Comparison of ENCODE assay signal across 8 cellular contexts in genomic region chr1:13702425-13703127, GRCh38. TPM values are rescaled to one million over a fixed set of nuclear protein-coding genes. Genes with fewer than 3 reads are reported as not detected.
DNase-seq lines count a peak whose midpoint lies in the region; ATAC-seq and TF ChIP-seq lines count a peak whose summit lies in the region.

No MANE protein-coding gene starts in this region.

- peaks cover 18% of the 10 kb centered on the region for H3K36me3 Mint-ChIP-seq in activated CD4-positive, alpha-beta T cell treated with anti-CD3 and anti-CD28 coated beads for 36 hours (ENCODE audit: low read depth)
- peaks cover 4 to 19% (median 9%) of the 10 kb centered on the region in 5 donors for H3K36me3 Mint-ChIP-seq in naive thymus-derived CD4-positive, alpha-beta T cell
- peaks cover 4% of the 10 kb centered on the region for H3K36me3 Mint-ChIP-seq in osteocyte (ENCODE audit: unreplicated experiment)

- H3K4me2 ChIP-seq in PC-3 (ENCODE audit: low read length): no peak overlapping the region

- no TSS peak for BruUV-seq in PC-3 (replicated peaks; lab: Mats Ljungman, UMichigan)

- peak overlapping the region; percentile 96 for H3K27ac ChIP-seq in naive thymus-derived CD4-positive, alpha-beta T cell (ENCODE audit: low read depth, low read length)
- no peak overlapping the region for H3K27ac ChIP-seq in PC-3 (ENCODE audit: low read length)

- no peak for TF ChIP-seq CTCF in PC-3 (conservative IDR thresholded peaks at IDR 0.05; ENCODE audit: low read depth, low read length)
- TF ChIP-seq CTCF in osteocyte (IDR thresholded peaks at IDR 0.05): no peak

- intact Hi-C loops in activated CD4-positive, alpha-beta T cell treated with anti-CD3 and anti-CD28 coated beads for 36 hours (cut with DNase I, micrococcal nuclease): loop anchor here (1.0 to 10.0 kb wide), 5 partner anchors 23 to 1982 kb away; partner anchors contain the start of genes DDI2 (in 1 of the 2) and PLEKHM2 (in 1 of the 2)
- intact Hi-C loops in naive thymus-derived CD4-positive, alpha-beta T cell (cut with micrococcal nuclease): loop anchor here in 1 of 2 donors (1.0 kb wide), 1 partner anchor 29 kb away; no protein-coding TSS in a partner anchor
- intact Hi-C loops in PC-3 (cut with micrococcal nuclease): no loop called here

- CTCF ChIA-PET in activated CD4-positive, alpha-beta T cell treated with anti-CD3 and anti-CD28 coated beads for 36 hours (lab: Charles Lee): interaction anchor here (1.2 to 3.2 kb wide), 3 partner anchors 11 to 45 kb away, joined by 5 to 19 read pairs (median 8); no protein-coding TSS in a partner anchor
- CTCF ChIA-PET in naive thymus-derived CD4-positive, alpha-beta T cell (lab: Charles Lee): interaction anchor here (2.7 to 4.0 kb wide), 2 partner anchors 23 to 28 kb away, joined by 7 to 15 read pairs; no protein-coding TSS in a partner anchor
- CTCF ChIA-PET in PC-3 (lab: Charles Lee): no interaction called here

- no peak overlapping the region for H3K9ac ChIP-seq in PC-3 (ENCODE audit: low read length)

- peak; percentile 71 for ATAC-seq in GM18502 (IDR thresholded peaks at IDR 0.05; ENCODE audit: poor library complexity, unreplicated experiment)
- peak; percentile 82 for ATAC-seq in HG02852 (IDR thresholded peaks at IDR 0.05; ENCODE audit: unreplicated experiment)
- ATAC-seq in activated CD4-positive, alpha-beta T cell treated with anti-CD3 and anti-CD28 coated beads for 36 hours: peak; percentile 81
- ATAC-seq in naive thymus-derived CD4-positive, alpha-beta T cell: peak; percentile 89
- ATAC-seq in PC-3: no peak

- no peaks in the 10 kb centered on the region for H3K27me3 Mint-ChIP-seq in activated CD4-positive, alpha-beta T cell treated with anti-CD3 and anti-CD28 coated beads for 36 hours
- H3K27me3 Mint-ChIP-seq in naive thymus-derived CD4-positive, alpha-beta T cell: no peaks in the 10 kb centered on the region
- no peaks in the 10 kb centered on the region for H3K27me3 Mint-ChIP-seq in osteocyte (ENCODE audit: unreplicated experiment)

- H3K27me3 ChIP-seq in naive thymus-derived CD4-positive, alpha-beta T cell (ENCODE audit: control insufficient read depth in 2 of 2, insufficient read depth in 2 of 2, low read length in 2 of 2): no peaks in the 10 kb centered on the region
- H3K27me3 ChIP-seq in PC-3 (ENCODE audit: low read length): no peaks in the 10 kb centered on the region

- peak overlapping the region; percentile 89 for H3K27ac Mint-ChIP-seq in activated CD4-positive, alpha-beta T cell treated with anti-CD3 and anti-CD28 coated beads for 36 hours
- peak overlapping the region; percentile 69 to 99 (median 95) for H3K27ac Mint-ChIP-seq in naive thymus-derived CD4-positive, alpha-beta T cell
- no peak overlapping the region for H3K27ac Mint-ChIP-seq in osteocyte (ENCODE audit: unreplicated experiment)

- peaks cover 68% of the 10 kb centered on the region for H3K79me2 ChIP-seq in PC-3 (ENCODE audit: low read length)

- POLR2A ChIA-PET in activated CD4-positive, alpha-beta T cell treated with anti-CD3 and anti-CD28 coated beads for 36 hours (lab: Charles Lee): interaction anchor here (1.0 to 1.1 kb wide), 2 partner anchors 21 to 52 kb away, joined by 3 read pairs; no protein-coding TSS in a partner anchor
- POLR2A ChIA-PET in naive thymus-derived CD4-positive, alpha-beta T cell (lab: Charles Lee): interaction anchor here (0.7 to 3.2 kb wide), 7 partner anchors 9 to 47 kb away, joined by 4 to 18 read pairs (median 5); no protein-coding TSS in a partner anchor
- POLR2A ChIA-PET in PC-3 (lab: Charles Lee; ENCODE audit: unreplicated experiment): interaction anchor here (0.6 kb wide), 2 partner anchors 46 to 1447 kb away, joined by 4 to 7 read pairs; no protein-coding TSS in a partner anchor

- H3K9me3 ChIP-seq in naive thymus-derived CD4-positive, alpha-beta T cell (ENCODE audit: control insufficient read depth in 2 of 3, low read length in 3 of 3): no peaks in the 10 kb centered on the region
- H3K9me3 ChIP-seq in PC-3 (ENCODE audit: low read length): no peaks in the 10 kb centered on the region

- no peak overlapping the region for H2AFZ ChIP-seq in PC-3 (ENCODE audit: low read length)

- H3K36me3 ChIP-seq in naive thymus-derived CD4-positive, alpha-beta T cell (ENCODE audit: control insufficient read depth in 2 of 3, insufficient read depth in 3 of 3, low read length in 3 of 3): no peaks in the 10 kb centered on the region
- no peaks in the 10 kb centered on the region for H3K36me3 ChIP-seq in PC-3 (ENCODE audit: low read depth, low read length)

- peak overlapping the region; percentile 62 for H3K4me3 Mint-ChIP-seq in activated CD4-positive, alpha-beta T cell treated with anti-CD3 and anti-CD28 coated beads for 36 hours
- peak overlapping the region in 9 of 10 donors; percentile 52 to 99 (median 79) for H3K4me3 Mint-ChIP-seq in naive thymus-derived CD4-positive, alpha-beta T cell
- H3K4me3 Mint-ChIP-seq in osteocyte (ENCODE audit: unreplicated experiment): no peak overlapping the region

- no peaks in the 10 kb centered on the region for H4K20me1 ChIP-seq in PC-3 (ENCODE audit: low read length)

- peak overlapping the region; percentile 11 for H3K4me3 ChIP-seq in naive thymus-derived CD4-positive, alpha-beta T cell (ENCODE audit: low read length)
- H3K4me3 ChIP-seq in PC-3 (ENCODE audit: low read length): no peak overlapping the region

- H3K4me1 Mint-ChIP-seq in activated CD4-positive, alpha-beta T cell treated with anti-CD3 and anti-CD28 coated beads for 36 hours: peaks cover 60% of the 10 kb centered on the region
- H3K4me1 Mint-ChIP-seq in naive thymus-derived CD4-positive, alpha-beta T cell: peaks cover 40 to 90% (median 71%) of the 10 kb centered on the region in 7 donors
- peaks cover 28% of the 10 kb centered on the region for H3K4me1 Mint-ChIP-seq in osteocyte (ENCODE audit: unreplicated experiment)

- peaks cover 27% of the 10 kb centered on the region in 2 donors for H3K4me1 ChIP-seq in naive thymus-derived CD4-positive, alpha-beta T cell (ENCODE audit: control insufficient read depth in 2 of 2, insufficient read depth in 2 of 2, low read length in 2 of 2)
- H3K4me1 ChIP-seq in PC-3 (ENCODE audit: insufficient read depth, low read length): peaks cover 14% of the 10 kb centered on the region

- H3K9me2 ChIP-seq in PC-3 (replicated peaks; ENCODE audit: low read length): no peaks in the 10 kb centered on the region

- H3K9me3 Mint-ChIP-seq in activated CD4-positive, alpha-beta T cell treated with anti-CD3 and anti-CD28 coated beads for 36 hours (ENCODE audit: low read depth): peaks cover 7% of the 10 kb centered on the region
- peaks cover 0 to 6% (median 2%) of the 10 kb centered on the region in 11 donors for H3K9me3 Mint-ChIP-seq in naive thymus-derived CD4-positive, alpha-beta T cell
- H3K9me3 Mint-ChIP-seq in osteocyte (ENCODE audit: unreplicated experiment): peaks cover 12% of the 10 kb centered on the region

- no peaks in the 10 kb centered on the region for H3F3A ChIP-seq in PC-3 (ENCODE audit: low read length, unreplicated experiment)

- DNase-seq in activated CD4-positive, alpha-beta T cell treated with anti-CD3 and anti-CD28 coated beads for 36 hours: peak; percentile 71
- DNase-seq in naive thymus-derived CD4-positive, alpha-beta T cell: peak in 4 of 9 donors; percentile 28 to 84 (median 40)
- no peak for DNase-seq in RKO (ENCODE audit: low spot score)
- no peak for DNase-seq in PC-3
- DNase-seq in osteocyte (ENCODE audit: extremely low spot score, unreplicated experiment): no peak
- DNase-seq in NCI-H510A treated with DMSO at 0.1 percent for 48 hours (lab: John Stamatoyannopoulos, UW): no peak

RNA-seq across cellular contexts. Expression of gene PRDM2, which starts 2.6 kb away (rescaled TPM):
- total RNA-seq in activated CD4-positive, alpha-beta T cell treated with anti-CD3 and anti-CD28 coated beads for 36 hours: 10 to 100 TPM; 36.2 to 46.7 TPM
- total RNA-seq in naive thymus-derived CD4-positive, alpha-beta T cell: 100 to 1,000 TPM in 4 of 5 experiments, 10 to 100 TPM in 1; 58.3 to 142 (median 127) TPM
- 10 to 100 TPM; 16.3 to 24.8 TPM for polyA plus RNA-seq in naive thymus-derived CD4-positive, alpha-beta T cell
- 9.4 and 13.8 TPM in 2 replicates for total RNA-seq in PC-3 (2014; rRNA removed)
- total RNA-seq in osteocyte: 51.7 and 52.0 TPM in 2 replicates
